11 cellular contexts compared by ENCODE assay signal in genomic region chr18:13934058-13934457, GRCh38. TPM values are rescaled to one million over a fixed set of nuclear protein-coding genes. Genes with fewer than 3 reads are reported as not detected.
"Had no signal": no experiment of that assay in that cellular context is flagged by ENCODE, and none has a peak within 500 bp of the region (broad histone marks: within the 10 kb centered on the region; RNA-seq: fewer than 3 reads in every experiment).

No MANE protein-coding gene starts in this region.

- DNase-seq: GM23248, GOT3, H7, HFFc6, IMR-90 had no signal

- H3K4me3 Mint-ChIP-seq: HFFc6 had no signal

- H3K27ac Mint-ChIP-seq: HFFc6 had no signal

- H3K9me3 ChIP-seq: HAP-1 had no signal

- H3K4me3 ChIP-seq: GM23248, HAP-1, K562 had no signal

- H3K9ac ChIP-seq: GM23248 had no signal

- H2AFZ ChIP-seq: GM23248 had no signal

- H3K4me1 ChIP-seq: HAP-1 had no signal

- ATAC-seq: HCT116, K562 had no signal

- FAIRE-seq: K562 had no signal

- H3K27ac ChIP-seq: GM23248, HL-60 had no signal

- H3K36me3 ChIP-seq: HAP-1 had no signal

RNA-seq across cellular contexts. Expression of gene MC2R, which starts 18.7 kb away (rescaled TPM):
- total RNA-seq: GM23248, H4, H7, HFFc6, HT1080, IMR-90, K562 had no signal
- polyA plus RNA-seq: GM23248, IMR-90, K562 had no signal
